In genomic region chr11:73389134-73389525, GRCh38 we compare ENCODE assay signal across 14 cellular contexts. TPM values are rescaled to one million over a fixed set of nuclear protein-coding genes. Genes with fewer than 3 reads are reported as not detected.
DNase-seq lines count a peak whose midpoint lies in the region; ATAC-seq, FAIRE-seq and TF ChIP-seq lines count a peak whose summit lies in the region.
"Had no signal": no experiment of that assay in that cellular context is flagged by ENCODE, and none has a peak within 500 bp of the region (broad histone marks: within the 10 kb centered on the region; RNA-seq: fewer than 3 reads in every experiment).

No MANE protein-coding gene starts in this region.

- DNase-seq in A549 (ENCODE audit: low read depth in 1 of 2, low spot score in 1 of 2) (peak in 1 of 2 experiments; percentile 42), EH (ENCODE audit: low read depth) (peak; percentile 48), HEK293T (ENCODE audit: extremely low spot score) (no peak), Peyer's patch (no peak), lower leg skin (ENCODE audit: low spot score in 2 of 2) (no peak)
- no peak for DNase-seq in naive thymus-derived CD4-positive, alpha-beta T cell
- no peak for DNase-seq in activated CD8-positive, alpha-beta memory T cell treated with anti-CD3 and anti-CD28 coated beads, Interleukin-2, amount 50 U/mL, for 4 hours
- DNase-seq: activated CD4-positive, alpha-beta memory T cell treated with anti-CD3 and anti-CD28 coated beads for 36 hours; activated T-cell treated with anti-CD3 and anti-CD28 coated beads, Interleukin-2, amount 50 U/mL, for 48 hours; kidney glomerular epithelial cell; stimulated activated CD4-positive, alpha-beta T cell treated with anti-CD3 and anti-CD28 coated beads, Interleukin-4, amount 100 ng/mL, for 24 hours had no signal

- CTCF ChIA-PET in A549 (lab: Yijun Ruan, JAX) (interaction anchor here (1.0 to 24.4 kb wide), 8 partner anchors 9 to 272 kb away, joined by 3 to 667 read pairs (median 6); partner anchors contain the start of gene RELT), HEK293T (lab: Yijun Ruan, JAX) (interaction anchor here (1.4 kb wide), 1 partner anchor 38 kb away, joined by 7 read pairs; no protein-coding TSS in a partner anchor)
- CTCF ChIA-PET in naive thymus-derived CD4-positive, alpha-beta T cell (lab: Charles Lee): interaction anchor here (0.5 to 16.0 kb wide), 4 partner anchors 8 to 293 kb away, joined by 3 to 205 read pairs (median 4); no protein-coding TSS in a partner anchor

- peak overlapping the region; percentile 57 for H3K4me2 ChIP-seq in A549

- H3K4me1 ChIP-seq in A549 (peaks cover 65% of the 10 kb centered on the region), Peyer's patch (peaks cover 0 to 44% (median 28%) of the 10 kb centered on the region in 4 donors)
- H3K4me1 ChIP-seq in naive thymus-derived CD4-positive, alpha-beta T cell (ENCODE audit: control insufficient read depth in 2 of 2, insufficient read depth in 2 of 2, low read length in 2 of 2): peaks cover 0 to 27% of the 10 kb centered on the region in 2 donors
- H3K4me1 ChIP-seq: parathyroid adenoma had no signal

- peaks cover 60% of the 10 kb centered on the region for H3K4me1 Mint-ChIP-seq in brain
- peaks cover 36 to 50% (median 44%) of the 10 kb centered on the region in 7 donors for H3K4me1 Mint-ChIP-seq in naive thymus-derived CD4-positive, alpha-beta T cell

- H3K9me3 Mint-ChIP-seq in brain: no peaks in the 10 kb centered on the region
- H3K9me3 Mint-ChIP-seq in naive thymus-derived CD4-positive, alpha-beta T cell: no peaks in the 10 kb centered on the region
- H3K9me3 Mint-ChIP-seq: activated CD4-positive, alpha-beta memory T cell treated with anti-CD3 and anti-CD28 coated beads for 36 hours had no signal

- H3K27ac Mint-ChIP-seq in brain: peak overlapping the region in 3 of 5 experiments; percentile 24 to 69 (median 65)
- peak overlapping the region in 5 of 9 donors; percentile 26 to 63 (median 54) for H3K27ac Mint-ChIP-seq in naive thymus-derived CD4-positive, alpha-beta T cell
- H3K27ac Mint-ChIP-seq: activated CD4-positive, alpha-beta memory T cell treated with anti-CD3 and anti-CD28 coated beads for 36 hours had no signal

- no peaks in the 10 kb centered on the region for H3K27me3 ChIP-seq in naive thymus-derived CD4-positive, alpha-beta T cell (ENCODE audit: control insufficient read depth in 2 of 2, insufficient read depth in 2 of 2, low read length in 2 of 2)
- H3K27me3 ChIP-seq in Peyer's patch: no peaks in the 10 kb centered on the region
- H3K27me3 ChIP-seq: cardiac muscle cell had no signal

- TF ChIP-seq EP300 in A549 (IDR thresholded peaks at IDR 0.05): no peak

- H3K4me3 ChIP-seq in A549: no peak overlapping the region
- no peak overlapping the region for H3K4me3 ChIP-seq in naive thymus-derived CD4-positive, alpha-beta T cell (ENCODE audit: low read length)
- no peak overlapping the region for H3K4me3 ChIP-seq in Peyer's patch
- H3K4me3 ChIP-seq in lower leg skin (ENCODE audit: low read depth, poor library complexity, severe bottlenecking): no peak overlapping the region
- H3K4me3 ChIP-seq: cardiac muscle cell had no signal

- TF ChIP-seq POLR2A in A549 (IDR thresholded peaks at IDR 0.05; ENCODE audit: low read length) (no peak), Peyer's patch (IDR thresholded peaks at IDR 0.05) (no peak), lower leg skin (IDR thresholded peaks at IDR 0.05) (no peak)

- H3K27me3 Mint-ChIP-seq in brain: peaks cover 3% of the 10 kb centered on the region
- no peaks in the 10 kb centered on the region for H3K27me3 Mint-ChIP-seq in naive thymus-derived CD4-positive, alpha-beta T cell
- H3K27me3 Mint-ChIP-seq: activated CD4-positive, alpha-beta memory T cell treated with anti-CD3 and anti-CD28 coated beads for 36 hours had no signal

- POLR2A ChIA-PET in A549 (lab: Yijun Ruan, JAX) (no interaction called here), HEK293T (lab: Yijun Ruan, JAX) (interaction anchor here (1.0 kb wide), 1 partner anchor 10 kb away, joined by 4 read pairs; no protein-coding TSS in a partner anchor)
- POLR2A ChIA-PET in naive thymus-derived CD4-positive, alpha-beta T cell (lab: Charles Lee): interaction anchor here (0.5 kb wide), 1 partner anchor 23 kb away, joined by 3 read pairs; no protein-coding TSS in a partner anchor

- WGBS in A549 (ENCODE audit: missing lambda C conversion rate): 50% methylated on average over 4 of the region's 6 CpGs
- WGBS in lower leg skin, 2 donors: 51 to 58% methylated on average over 5 to 6 of the region's 6 CpGs

- H3K27ac ChIP-seq in A549 (peak overlapping the region; percentile 57 to 82; a peak in 4 of 6 replicates), Peyer's patch (peak overlapping the region in 1 of 4 donors; percentile 99)
- H3K27ac ChIP-seq in naive thymus-derived CD4-positive, alpha-beta T cell (ENCODE audit: low read depth, low read length): no peak overlapping the region
- H3K27ac ChIP-seq: cardiac muscle cell, parathyroid adenoma had no signal

- no peaks in the 10 kb centered on the region for H3K36me3 Mint-ChIP-seq in brain
- H3K36me3 Mint-ChIP-seq in naive thymus-derived CD4-positive, alpha-beta T cell: peaks cover 0 to 6% (median 0%) of the 10 kb centered on the region in 5 donors
- H3K36me3 Mint-ChIP-seq: activated CD4-positive, alpha-beta memory T cell treated with anti-CD3 and anti-CD28 coated beads for 36 hours had no signal

- TF ChIP-seq CTCF in A549 (IDR thresholded peaks at IDR 0.05) (no peak), brain (conservative IDR thresholded peaks at IDR 0.05) (no peak), Peyer's patch (IDR thresholded peaks at IDR 0.05) (no peak), lower leg skin (IDR thresholded peaks at IDR 0.05) (no peak)

- H3K4me3 Mint-ChIP-seq in brain: no peak overlapping the region
- H3K4me3 Mint-ChIP-seq in naive thymus-derived CD4-positive, alpha-beta T cell: no peak overlapping the region
- H3K4me3 Mint-ChIP-seq: activated CD4-positive, alpha-beta memory T cell treated with anti-CD3 and anti-CD28 coated beads for 36 hours had no signal

- no peak for FAIRE-seq in A549 (lab: Jason Lieb, UNC)

- H3K9me3 ChIP-seq in A549 (no peaks in the 10 kb centered on the region), Peyer's patch (no peaks in the 10 kb centered on the region)
- no peaks in the 10 kb centered on the region for H3K9me3 ChIP-seq in naive thymus-derived CD4-positive, alpha-beta T cell (ENCODE audit: control insufficient read depth in 2 of 3, low read length in 3 of 3)

- TF ChIP-seq RAD21 in A549 (conservative IDR thresholded peaks at IDR 0.05 in 1 of 2, IDR thresholded peaks at IDR 0.05 in 1 of 2): no peak

- H3K36me3 ChIP-seq in naive thymus-derived CD4-positive, alpha-beta T cell (ENCODE audit: control insufficient read depth in 2 of 3, insufficient read depth in 3 of 3, low read length in 3 of 3): peaks cover 0 to 10% (median 0%) of the 10 kb centered on the region in 3 experiments
- no peaks in the 10 kb centered on the region for H3K36me3 ChIP-seq in Peyer's patch
- H3K36me3 ChIP-seq: cardiac muscle cell had no signal

- peak; percentile 1 to 24; a peak in 4 of 6 replicates for ATAC-seq in A549
- ATAC-seq in naive thymus-derived CD4-positive, alpha-beta T cell: no peak

- intact Hi-C loops in naive thymus-derived CD4-positive, alpha-beta T cell (cut with micrococcal nuclease): no loop called here
- intact Hi-C loops in lower leg skin (cut with DNase I; ENCODE audit: low total_unique reads): loop anchor here (10.0 kb wide), 1 partner anchor 84 kb away; the partner anchor contains the start of gene ARHGEF17

TF ChIP-seq in A549, 52 proteins besides CTCF, POLR2A, EP300 and RAD21:
- no peak for TF ChIP-seq BHLHE40 (IDR thresholded peaks at IDR 0.05; ENCODE audit: low read depth, low read length)
- peak; percentile 19; the same call in 1 of the 2 replicates for TF ChIP-seq POLR2AphosphoS2 (conservative IDR thresholded peaks at IDR 0.05; ENCODE audit: low read length)

TF ChIP-seq in HEK293T, 16 proteins besides CTCF, POLR2A, EP300 and RAD21:
- no peak for TF ChIP-seq L3MBTL2 (conservative IDR thresholded peaks at IDR 0.05)
- no peak for TF ChIP-seq SP1 (IDR thresholded peaks at IDR 0.05)
- no peak for TF ChIP-seq NFRKB (IDR thresholded peaks at IDR 0.05)
- TF ChIP-seq SUZ12 (IDR thresholded peaks at IDR 0.05): no peak
- no peak for TF ChIP-seq LEF1 (IDR thresholded peaks at IDR 0.05; ENCODE audit: borderline replicate concordance)
- no peak for TF ChIP-seq FOXA1 (IDR thresholded peaks at IDR 0.05)
- TF ChIP-seq BHLHE40 (IDR thresholded peaks at IDR 0.05; ENCODE audit: borderline replicate concordance): no peak
- TF ChIP-seq FOXM1 (IDR thresholded peaks at IDR 0.05; ENCODE audit: borderline replicate concordance): no peak
- no peak for TF ChIP-seq FOXK2 (IDR thresholded peaks at IDR 0.05)
- no peak for TF ChIP-seq HDGF (IDR thresholded peaks at IDR 0.05; ENCODE audit: borderline replicate concordance)
- TF ChIP-seq ZNF384 (IDR thresholded peaks at IDR 0.05): no peak
- no peak for TF ChIP-seq ARNT (IDR thresholded peaks at IDR 0.05)
- no peak for TF ChIP-seq PKNOX1 (IDR thresholded peaks at IDR 0.05)
- TF ChIP-seq CTBP1 (IDR thresholded peaks at IDR 0.05; ENCODE audit: borderline replicate concordance): no peak
- TF ChIP-seq TARDBP (IDR thresholded peaks at IDR 0.05): no peak
- no peak for TF ChIP-seq ELF4 (IDR thresholded peaks at IDR 0.05)

RNA-seq across cellular contexts. Expression of gene RELT, which starts 12.9 kb away (rescaled TPM):
- polyA plus RNA-seq in A549 (2011; rRNA removed): 2.9 TPM in 2 replicates
- polyA plus RNA-seq in A549 (2012; cell fraction: cytosol; rRNA removed): 7.0 and 8.7 TPM in 2 replicates
- 35.5 and 39.3 TPM in 2 replicates for polyA plus RNA-seq in A549 (2012; cell fraction: nucleus; rRNA removed)
- 5.1 to 6.3 TPM (median 5.2 TPM) in 3 replicates for polyA plus RNA-seq in A549 (2017; fragmentation: RNase III; extraction: RNeasy Plus Mini Kit Qiagen cat#74134 plus additional on column Dnase treatment)
- polyA minus RNA-seq in A549 (2011; rRNA and poly(A)+ RNA removed): 3.7 and 4.5 TPM in 2 replicates
- polyA plus RNA-seq in brain (ENCODE audit: insufficient read depth, low read depth, low replicate concordance): 8.3 TPM
- 100 to 1,000 TPM in 2 of 5 experiments, 10 to 100 TPM in 3; 11.9 to 275 (median 28.4) TPM for total RNA-seq in naive thymus-derived CD4-positive, alpha-beta T cell
- 1 to 10 TPM; 2.0 to 6.4 TPM for polyA plus RNA-seq in naive thymus-derived CD4-positive, alpha-beta T cell
- total RNA-seq in Peyer's patch: 10 to 100 TPM in 1 of 4 donors, 1 to 10 TPM in 3; 1.2 to 19.0 (median 4.7) TPM
- 1 to 10 TPM; 2.1 to 4.8 (median 4.4) TPM for total RNA-seq in lower leg skin
